ENCODE assay signal across 1 cellular context in genomic region chr1:24720152-24720551, GRCh38.
A peak's percentile ranks its signal among the peaks of the same experiment; 100 is the strongest.
TF ChIP-seq lines count a peak whose summit lies in the region.

No MANE protein-coding gene starts in this region.

TF ChIP-seq in HepG2, 621 proteins besides CTCF, POLR2A, EP300 and RAD21 (continued from another document):
- TF ChIP-seq, protein P1, sequence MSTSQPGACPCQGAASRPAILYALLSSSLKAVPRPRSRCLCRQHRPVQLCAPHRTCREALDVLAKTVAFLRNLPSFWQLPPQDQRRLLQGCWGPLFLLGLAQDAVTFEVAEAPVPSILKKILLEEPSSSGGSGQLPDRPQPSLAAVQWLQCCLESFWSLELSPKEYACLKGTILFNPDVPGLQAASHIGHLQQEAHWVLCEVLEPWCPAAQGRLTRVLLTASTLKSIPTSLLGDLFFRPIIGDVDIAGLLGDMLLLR (CRISPR knock-in tag; IDR thresholded peaks at IDR 0.05), result no peak
- no peak for TF ChIP-seq ZFP36L1 (CRISPR knock-in tag; IDR thresholded peaks at IDR 0.05)
- peak; percentile 57; the same call in 1 of the 2 replicates for TF ChIP-seq SP5 (CRISPR knock-in tag; IDR thresholded peaks at IDR 0.05; ENCODE audit: borderline replicate concordance, low read depth)
- TF ChIP-seq CHCHD3 (CRISPR knock-in tag; IDR thresholded peaks at IDR 0.05), result no peak
- TF ChIP-seq KLF9 (CRISPR knock-in tag; IDR thresholded peaks at IDR 0.05; ENCODE audit: low read depth), result no peak
- TF ChIP-seq GABPA (IDR thresholded peaks at IDR 0.05; ENCODE audit: low read depth, low read length), result 0 out of 2 replicates have a peak, but pooled peaks have one; percentile 24
- peak; percentile 73 for TF ChIP-seq GABPA (CRISPR knock-in tag; IDR thresholded peaks at IDR 0.05; ENCODE audit: low read depth)
- TF ChIP-seq, protein P2, sequence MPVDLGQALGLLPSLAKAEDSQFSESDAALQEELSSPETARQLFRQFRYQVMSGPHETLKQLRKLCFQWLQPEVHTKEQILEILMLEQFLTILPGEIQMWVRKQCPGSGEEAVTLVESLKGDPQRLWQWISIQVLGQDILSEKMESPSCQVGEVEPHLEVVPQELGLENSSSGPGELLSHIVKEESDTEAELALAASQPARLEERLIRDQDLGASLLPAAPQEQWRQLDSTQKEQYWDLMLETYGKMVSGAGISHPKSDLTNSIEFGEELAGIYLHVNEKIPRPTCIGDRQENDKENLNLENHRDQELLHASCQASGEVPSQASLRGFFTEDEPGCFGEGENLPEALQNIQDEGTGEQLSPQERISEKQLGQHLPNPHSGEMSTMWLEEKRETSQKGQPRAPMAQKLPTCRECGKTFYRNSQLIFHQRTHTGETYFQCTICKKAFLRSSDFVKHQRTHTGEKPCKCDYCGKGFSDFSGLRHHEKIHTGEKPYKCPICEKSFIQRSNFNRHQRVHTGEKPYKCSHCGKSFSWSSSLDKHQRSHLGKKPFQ (CRISPR knock-in tag; IDR thresholded peaks at IDR 0.05; ENCODE audit: insufficient replicate concordance), result no peak
- no peak for TF ChIP-seq RBM39 (IDR thresholded peaks at IDR 0.05; ENCODE audit: low read depth, low read length, poor library complexity, severe bottlenecking)
- TF ChIP-seq, protein P3, sequence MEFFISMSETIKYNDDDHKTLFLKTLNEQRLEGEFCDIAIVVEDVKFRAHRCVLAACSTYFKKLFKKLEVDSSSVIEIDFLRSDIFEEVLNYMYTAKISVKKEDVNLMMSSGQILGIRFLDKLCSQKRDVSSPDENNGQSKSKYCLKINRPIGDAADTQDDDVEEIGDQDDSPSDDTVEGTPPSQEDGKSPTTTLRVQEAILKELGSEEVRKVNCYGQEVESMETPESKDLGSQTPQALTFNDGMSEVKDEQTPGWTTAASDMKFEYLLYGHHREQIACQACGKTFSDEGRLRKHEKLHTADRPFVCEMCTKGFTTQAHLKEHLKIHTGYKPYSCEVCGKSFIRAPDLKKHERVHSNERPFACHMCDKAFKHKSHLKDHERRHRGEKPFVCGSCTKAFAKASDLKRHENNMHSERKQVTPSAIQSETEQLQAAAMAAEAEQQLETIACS (CRISPR knock-in tag; IDR thresholded peaks at IDR 0.05), result no peak
- TF ChIP-seq ZNF776 (CRISPR knock-in tag; IDR thresholded peaks at IDR 0.05), result no peak
- no peak for TF ChIP-seq ZNF260 (CRISPR knock-in tag; IDR thresholded peaks at IDR 0.05; ENCODE audit: borderline replicate concordance, low read depth)
- no peak for TF ChIP-seq FUBP1 (CRISPR knock-in tag; IDR thresholded peaks at IDR 0.05; ENCODE audit: borderline replicate concordance)
- TF ChIP-seq ZNF572 (CRISPR knock-in tag; IDR thresholded peaks at IDR 0.05), result no peak
- TF ChIP-seq SUZ12 (IDR thresholded peaks at IDR 0.05; ENCODE audit: low read depth, low read length), result no peak
- no peak for TF ChIP-seq RBFOX2 (IDR thresholded peaks at IDR 0.05; ENCODE audit: low read depth, low read length)
- TF ChIP-seq U2AF1 (optimal IDR thresholded peaks at IDR 0.05; ENCODE audit: low read depth, low read length), result no peak
- TF ChIP-seq, protein P4, sequence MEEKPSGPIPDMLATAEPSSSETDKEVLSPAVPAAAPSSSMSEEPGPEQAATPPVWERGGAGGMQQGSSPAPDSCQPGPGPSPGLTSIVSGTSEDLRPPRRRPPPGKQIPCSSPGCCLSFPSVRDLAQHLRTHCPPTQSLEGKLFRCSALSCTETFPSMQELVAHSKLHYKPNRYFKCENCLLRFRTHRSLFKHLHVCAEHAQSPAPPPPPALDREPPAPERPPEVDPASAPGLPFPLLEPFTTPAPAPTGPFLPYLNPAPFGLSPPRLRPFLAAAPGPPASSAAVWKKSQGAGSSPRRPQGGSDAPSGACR (CRISPR knock-in tag; IDR thresholded peaks at IDR 0.05), result no peak
- TF ChIP-seq ZFX (CRISPR knock-in tag; IDR thresholded peaks at IDR 0.05; ENCODE audit: low read depth), result peak; percentile 64; the same call in 1 of the 2 replicates
- no peak for TF ChIP-seq KDM6A (CRISPR knock-in tag; IDR thresholded peaks at IDR 0.05; ENCODE audit: low read depth)
- no peak for TF ChIP-seq ZNF446 (CRISPR knock-in tag; IDR thresholded peaks at IDR 0.05)
- no peak for TF ChIP-seq ZNF160 (CRISPR knock-in tag; IDR thresholded peaks at IDR 0.05)
- no peak for TF ChIP-seq CENPT (CRISPR knock-in tag; IDR thresholded peaks at IDR 0.05; ENCODE audit: low read depth)
- TF ChIP-seq ZSCAN31 (CRISPR knock-in tag; IDR thresholded peaks at IDR 0.05; ENCODE audit: low read depth), result no peak
- TF ChIP-seq ZNF792 (CRISPR knock-in tag; IDR thresholded peaks at IDR 0.05), result no peak
- no peak for TF ChIP-seq DMAP1 (CRISPR knock-in tag; IDR thresholded peaks at IDR 0.05)
- TF ChIP-seq SP1 (IDR thresholded peaks at IDR 0.05), result no peak
- no peak for TF ChIP-seq SP1 (CRISPR knock-in tag; IDR thresholded peaks at IDR 0.05)
- TF ChIP-seq ZNF326 (CRISPR knock-in tag; IDR thresholded peaks at IDR 0.05; ENCODE audit: borderline replicate concordance), result no peak
- TF ChIP-seq RXRB (CRISPR knock-in tag; IDR thresholded peaks at IDR 0.05; ENCODE audit: borderline replicate concordance), result peak; percentile 34; the same call in 1 of the 2 replicates
- TF ChIP-seq ZNF737 (CRISPR knock-in tag; IDR thresholded peaks at IDR 0.05; ENCODE audit: borderline replicate concordance), result no peak
- TF ChIP-seq TEAD3 (CRISPR knock-in tag; optimal IDR thresholded peaks at IDR 0.05; ENCODE audit: borderline replicate concordance), result peak; percentile 10
- TF ChIP-seq TCF7 (IDR thresholded peaks at IDR 0.05; ENCODE audit: low read depth), result no peak
- TF ChIP-seq, protein P5, sequence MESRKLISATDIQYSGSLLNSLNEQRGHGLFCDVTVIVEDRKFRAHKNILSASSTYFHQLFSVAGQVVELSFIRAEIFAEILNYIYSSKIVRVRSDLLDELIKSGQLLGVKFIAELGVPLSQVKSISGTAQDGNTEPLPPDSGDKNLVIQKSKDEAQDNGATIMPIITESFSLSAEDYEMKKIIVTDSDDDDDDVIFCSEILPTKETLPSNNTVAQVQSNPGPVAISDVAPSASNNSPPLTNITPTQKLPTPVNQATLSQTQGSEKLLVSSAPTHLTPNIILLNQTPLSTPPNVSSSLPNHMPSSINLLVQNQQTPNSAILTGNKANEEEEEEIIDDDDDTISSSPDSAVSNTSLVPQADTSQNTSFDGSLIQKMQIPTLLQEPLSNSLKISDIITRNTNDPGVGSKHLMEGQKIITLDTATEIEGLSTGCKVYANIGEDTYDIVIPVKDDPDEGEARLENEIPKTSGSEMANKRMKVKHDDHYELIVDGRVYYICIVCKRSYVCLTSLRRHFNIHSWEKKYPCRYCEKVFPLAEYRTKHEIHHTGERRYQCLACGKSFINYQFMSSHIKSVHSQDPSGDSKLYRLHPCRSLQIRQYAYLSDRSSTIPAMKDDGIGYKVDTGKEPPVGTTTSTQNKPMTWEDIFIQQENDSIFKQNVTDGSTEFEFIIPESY (CRISPR knock-in tag; IDR thresholded peaks at IDR 0.05), result peak; percentile 83
- peak; percentile 19; the same call in 1 of the 2 replicates for TF ChIP-seq ZNF605 (CRISPR knock-in tag; IDR thresholded peaks at IDR 0.05)
- TF ChIP-seq HNRNPUL1 (IDR thresholded peaks at IDR 0.05; ENCODE audit: low read depth, low read length), result no peak
- no peak for TF ChIP-seq SNRNP70 (IDR thresholded peaks at IDR 0.05; ENCODE audit: low read depth, low read length)
- TF ChIP-seq ATF7 (IDR thresholded peaks at IDR 0.05), result no peak
- TF ChIP-seq ATF7 (CRISPR knock-in tag; IDR thresholded peaks at IDR 0.05), result no peak
- TF ChIP-seq MBD4 (IDR thresholded peaks at IDR 0.05; ENCODE audit: borderline replicate concordance, low read length), result no peak
- no peak for TF ChIP-seq ZNF253 (CRISPR knock-in tag; IDR thresholded peaks at IDR 0.05; ENCODE audit: borderline replicate concordance)
- TF ChIP-seq, protein P6, sequence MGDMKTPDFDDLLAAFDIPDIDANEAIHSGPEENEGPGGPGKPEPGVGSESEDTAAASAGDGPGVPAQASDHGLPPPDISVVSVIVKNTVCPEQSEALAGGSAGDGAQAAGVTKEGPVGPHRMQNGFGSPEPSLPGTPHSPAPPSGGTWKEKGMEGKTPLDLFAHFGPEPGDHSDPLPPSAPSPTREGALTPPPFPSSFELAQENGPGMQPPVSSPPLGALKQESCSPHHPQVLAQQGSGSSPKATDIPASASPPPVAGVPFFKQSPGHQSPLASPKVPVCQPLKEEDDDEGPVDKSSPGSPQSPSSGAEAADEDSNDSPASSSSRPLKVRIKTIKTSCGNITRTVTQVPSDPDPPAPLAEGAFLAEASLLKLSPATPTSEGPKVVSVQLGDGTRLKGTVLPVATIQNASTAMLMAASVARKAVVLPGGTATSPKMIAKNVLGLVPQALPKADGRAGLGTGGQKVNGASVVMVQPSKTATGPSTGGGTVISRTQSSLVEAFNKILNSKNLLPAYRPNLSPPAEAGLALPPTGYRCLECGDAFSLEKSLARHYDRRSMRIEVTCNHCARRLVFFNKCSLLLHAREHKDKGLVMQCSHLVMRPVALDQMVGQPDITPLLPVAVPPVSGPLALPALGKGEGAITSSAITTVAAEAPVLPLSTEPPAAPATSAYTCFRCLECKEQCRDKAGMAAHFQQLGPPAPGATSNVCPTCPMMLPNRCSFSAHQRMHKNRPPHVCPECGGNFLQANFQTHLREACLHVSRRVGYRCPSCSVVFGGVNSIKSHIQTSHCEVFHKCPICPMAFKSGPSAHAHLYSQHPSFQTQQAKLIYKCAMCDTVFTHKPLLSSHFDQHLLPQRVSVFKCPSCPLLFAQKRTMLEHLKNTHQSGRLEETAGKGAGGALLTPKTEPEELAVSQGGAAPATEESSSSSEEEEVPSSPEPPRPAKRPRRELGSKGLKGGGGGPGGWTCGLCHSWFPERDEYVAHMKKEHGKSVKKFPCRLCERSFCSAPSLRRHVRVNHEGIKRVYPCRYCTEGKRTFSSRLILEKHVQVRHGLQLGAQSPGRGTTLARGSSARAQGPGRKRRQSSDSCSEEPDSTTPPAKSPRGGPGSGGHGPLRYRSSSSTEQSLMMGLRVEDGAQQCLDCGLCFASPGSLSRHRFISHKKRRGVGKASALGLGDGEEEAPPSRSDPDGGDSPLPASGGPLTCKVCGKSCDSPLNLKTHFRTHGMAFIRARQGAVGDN (CRISPR knock-in tag; IDR thresholded peaks at IDR 0.05), result peak; percentile 85
- no peak for TF ChIP-seq KDM5B (CRISPR knock-in tag; IDR thresholded peaks at IDR 0.05; ENCODE audit: borderline replicate concordance)
- no peak for TF ChIP-seq TIGD3 (CRISPR knock-in tag; IDR thresholded peaks at IDR 0.05; ENCODE audit: borderline replicate concordance)
- TF ChIP-seq HDAC6 (IDR thresholded peaks at IDR 0.05; ENCODE audit: low read depth, low read length), result no peak
- TF ChIP-seq MAFG (CRISPR knock-in tag; IDR thresholded peaks at IDR 0.05), result no peak
- TF ChIP-seq MZF1 (CRISPR knock-in tag; IDR thresholded peaks at IDR 0.05; ENCODE audit: borderline replicate concordance), result no peak
- TF ChIP-seq, protein P7, sequence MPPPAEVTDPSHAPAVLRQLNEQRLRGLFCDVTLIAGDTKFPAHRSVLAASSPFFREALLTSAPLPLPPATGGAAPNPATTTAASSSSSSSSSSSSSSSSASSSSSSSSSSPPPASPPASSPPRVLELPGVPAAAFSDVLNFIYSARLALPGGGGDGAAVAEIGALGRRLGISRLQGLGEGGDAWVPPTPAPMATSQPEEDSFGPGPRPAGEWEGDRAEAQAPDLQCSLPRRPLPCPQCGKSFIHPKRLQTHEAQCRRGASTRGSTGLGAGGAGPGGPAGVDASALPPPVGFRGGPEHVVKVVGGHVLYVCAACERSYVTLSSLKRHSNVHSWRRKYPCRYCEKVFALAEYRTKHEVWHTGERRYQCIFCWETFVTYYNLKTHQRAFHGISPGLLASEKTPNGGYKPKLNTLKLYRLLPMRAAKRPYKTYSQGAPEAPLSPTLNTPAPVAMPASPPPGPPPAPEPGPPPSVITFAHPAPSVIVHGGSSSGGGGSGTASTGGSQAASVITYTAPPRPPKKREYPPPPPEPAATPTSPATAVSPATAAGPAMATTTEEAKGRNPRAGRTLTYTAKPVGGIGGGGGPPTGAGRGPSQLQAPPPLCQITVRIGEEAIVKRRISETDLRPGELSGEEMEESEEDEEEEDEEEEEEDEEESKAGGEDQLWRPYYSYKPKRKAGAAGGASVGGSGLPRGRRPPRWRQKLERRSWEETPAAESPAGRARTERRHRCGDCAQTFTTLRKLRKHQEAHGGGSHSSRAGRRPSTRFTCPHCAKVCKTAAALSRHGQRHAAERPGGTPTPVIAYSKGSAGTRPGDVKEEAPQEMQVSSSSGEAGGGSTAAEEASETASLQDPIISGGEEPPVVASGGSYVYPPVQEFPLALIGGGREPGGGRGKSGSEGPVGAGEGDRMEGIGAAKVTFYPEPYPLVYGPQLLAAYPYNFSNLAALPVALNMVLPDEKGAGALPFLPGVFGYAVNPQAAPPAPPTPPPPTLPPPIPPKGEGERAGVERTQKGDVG (CRISPR knock-in tag; IDR thresholded peaks at IDR 0.05; ENCODE audit: borderline replicate concordance), result 0 out of 2 replicates have a peak, but pooled peaks have one; percentile 36
- no peak for TF ChIP-seq ZMYM2 (CRISPR knock-in tag; IDR thresholded peaks at IDR 0.05)
- no peak for TF ChIP-seq SALL1 (CRISPR knock-in tag; IDR thresholded peaks at IDR 0.05)
- no peak for TF ChIP-seq DNMT3B (CRISPR knock-in tag; conservative IDR thresholded peaks at IDR 0.05)
- no peak for TF ChIP-seq ZNF33A (CRISPR knock-in tag; IDR thresholded peaks at IDR 0.05; ENCODE audit: borderline replicate concordance)
- TF ChIP-seq ZNF337 (CRISPR knock-in tag; IDR thresholded peaks at IDR 0.05; ENCODE audit: borderline replicate concordance, low read depth), result no peak
